In the genomic region with DNA sequence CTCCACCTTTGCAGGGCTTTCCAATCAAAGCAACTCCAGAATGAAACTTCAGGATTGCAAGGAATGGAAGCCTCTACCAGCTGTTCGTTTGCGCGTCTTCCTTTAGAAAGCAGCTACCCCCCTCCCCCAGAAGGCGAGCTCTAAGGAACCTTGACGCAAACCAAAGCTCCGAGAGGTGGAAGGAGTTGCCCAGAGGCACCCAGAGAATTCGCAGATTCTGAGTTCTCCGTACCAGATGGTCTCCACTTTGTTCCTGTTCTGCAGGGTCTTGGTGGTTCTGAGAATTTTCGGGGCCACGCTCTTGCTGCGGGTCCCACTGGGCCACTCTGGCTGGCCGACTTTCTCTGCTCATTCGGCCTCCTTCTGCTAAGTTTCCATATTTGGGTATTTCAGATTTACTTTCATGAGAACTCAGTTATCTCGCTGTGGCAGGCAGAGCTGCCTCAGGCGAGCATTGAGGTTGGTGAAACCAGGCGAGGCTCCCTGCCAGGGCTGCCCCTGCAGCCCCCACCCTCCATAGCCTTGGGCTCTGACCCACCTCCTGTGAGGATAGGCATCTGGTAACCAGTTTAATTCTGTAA, we compare ENCODE assay signal across 2 cellular contexts.
TF ChIP-seq lines count a peak whose summit lies in the region.

No MANE protein-coding gene starts in this region.

TF ChIP-seq in SK-N-SH, 30 proteins besides CTCF, POLR2A, EP300 and RAD21 (continued from another document):
- TF ChIP-seq, protein P1, sequence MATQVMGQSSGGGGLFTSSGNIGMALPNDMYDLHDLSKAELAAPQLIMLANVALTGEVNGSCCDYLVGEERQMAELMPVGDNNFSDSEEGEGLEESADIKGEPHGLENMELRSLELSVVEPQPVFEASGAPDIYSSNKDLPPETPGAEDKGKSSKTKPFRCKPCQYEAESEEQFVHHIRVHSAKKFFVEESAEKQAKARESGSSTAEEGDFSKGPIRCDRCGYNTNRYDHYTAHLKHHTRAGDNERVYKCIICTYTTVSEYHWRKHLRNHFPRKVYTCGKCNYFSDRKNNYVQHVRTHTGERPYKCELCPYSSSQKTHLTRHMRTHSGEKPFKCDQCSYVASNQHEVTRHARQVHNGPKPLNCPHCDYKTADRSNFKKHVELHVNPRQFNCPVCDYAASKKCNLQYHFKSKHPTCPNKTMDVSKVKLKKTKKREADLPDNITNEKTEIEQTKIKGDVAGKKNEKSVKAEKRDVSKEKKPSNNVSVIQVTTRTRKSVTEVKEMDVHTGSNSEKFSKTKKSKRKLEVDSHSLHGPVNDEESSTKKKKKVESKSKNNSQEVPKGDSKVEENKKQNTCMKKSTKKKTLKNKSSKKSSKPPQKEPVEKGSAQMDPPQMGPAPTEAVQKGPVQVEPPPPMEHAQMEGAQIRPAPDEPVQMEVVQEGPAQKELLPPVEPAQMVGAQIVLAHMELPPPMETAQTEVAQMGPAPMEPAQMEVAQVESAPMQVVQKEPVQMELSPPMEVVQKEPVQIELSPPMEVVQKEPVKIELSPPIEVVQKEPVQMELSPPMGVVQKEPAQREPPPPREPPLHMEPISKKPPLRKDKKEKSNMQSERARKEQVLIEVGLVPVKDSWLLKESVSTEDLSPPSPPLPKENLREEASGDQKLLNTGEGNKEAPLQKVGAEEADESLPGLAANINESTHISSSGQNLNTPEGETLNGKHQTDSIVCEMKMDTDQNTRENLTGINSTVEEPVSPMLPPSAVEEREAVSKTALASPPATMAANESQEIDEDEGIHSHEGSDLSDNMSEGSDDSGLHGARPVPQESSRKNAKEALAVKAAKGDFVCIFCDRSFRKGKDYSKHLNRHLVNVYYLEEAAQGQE (IDR thresholded peaks at IDR 0.05; ENCODE audit: low read depth, low read length) = no peak
- no peak for TF ChIP-seq MEF2A (IDR thresholded peaks at IDR 0.05; ENCODE audit: borderline replicate concordance, low read depth)
- TF ChIP-seq YY1 (IDR thresholded peaks at IDR 0.05; ENCODE audit: low read depth) = no peak
- no peak for TF ChIP-seq USF1 (IDR thresholded peaks at IDR 0.05; ENCODE audit: borderline replicate concordance, low read depth)
- no peak for TF ChIP-seq SMC3 (IDR thresholded peaks at IDR 0.05; ENCODE audit: low read depth, low read length)
- TF ChIP-seq TAF1 (IDR thresholded peaks at IDR 0.05; ENCODE audit: borderline replicate concordance, low read depth, low read length) = no peak
- TF ChIP-seq RFX5 (IDR thresholded peaks at IDR 0.05; ENCODE audit: low read length) = no peak
- TF ChIP-seq NRF1 (IDR thresholded peaks at IDR 0.05; ENCODE audit: low read depth, low read length) = no peak
- no peak for TF ChIP-seq GABPA (IDR thresholded peaks at IDR 0.05; ENCODE audit: low read depth)
- TF ChIP-seq FOSL2 (IDR thresholded peaks at IDR 0.05; ENCODE audit: borderline replicate concordance, low read depth) = no peak
- no peak for TF ChIP-seq ZBTB33 (IDR thresholded peaks at IDR 0.05; ENCODE audit: borderline replicate concordance, low read depth)
- no peak for TF ChIP-seq SIN3A (IDR thresholded peaks at IDR 0.05; ENCODE audit: borderline replicate concordance, low read depth, low read length)
- TF ChIP-seq ELF1 (IDR thresholded peaks at IDR 0.05) = no peak
- no peak for TF ChIP-seq RCOR1 (IDR thresholded peaks at IDR 0.05; ENCODE audit: low read length)
- no peak for TF ChIP-seq FOXM1 (IDR thresholded peaks at IDR 0.05; ENCODE audit: low read depth)
- no peak for TF ChIP-seq EZH2phosphoT487 (IDR thresholded peaks at IDR 0.05; ENCODE audit: borderline replicate concordance, low read depth)

TF ChIP-seq in SK-N-SH treated with all-trans-retinoic acid at 6 μM for 48 hours, 23 proteins besides CTCF, POLR2A, EP300 and RAD21 (continued from another document):
- TF ChIP-seq, protein P2, sequence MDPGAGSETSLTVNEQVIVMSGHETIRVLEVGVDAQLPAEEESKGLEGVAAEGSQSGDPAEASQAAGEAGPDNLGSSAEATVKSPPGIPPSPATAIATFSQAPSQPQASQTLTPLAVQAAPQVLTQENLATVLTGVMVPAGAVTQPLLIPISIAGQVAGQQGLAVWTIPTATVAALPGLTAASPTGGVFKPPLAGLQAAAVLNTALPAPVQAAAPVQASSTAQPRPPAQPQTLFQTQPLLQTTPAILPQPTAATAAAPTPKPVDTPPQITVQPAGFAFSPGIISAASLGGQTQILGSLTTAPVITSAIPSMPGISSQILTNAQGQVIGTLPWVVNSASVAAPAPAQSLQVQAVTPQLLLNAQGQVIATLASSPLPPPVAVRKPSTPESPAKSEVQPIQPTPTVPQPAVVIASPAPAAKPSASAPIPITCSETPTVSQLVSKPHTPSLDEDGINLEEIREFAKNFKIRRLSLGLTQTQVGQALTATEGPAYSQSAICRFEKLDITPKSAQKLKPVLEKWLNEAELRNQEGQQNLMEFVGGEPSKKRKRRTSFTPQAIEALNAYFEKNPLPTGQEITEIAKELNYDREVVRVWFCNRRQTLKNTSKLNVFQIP (CRISPR knock-in tag; IDR thresholded peaks at IDR 0.05; ENCODE audit: borderline replicate concordance, low read depth) = no peak
- TF ChIP-seq, protein P3, sequence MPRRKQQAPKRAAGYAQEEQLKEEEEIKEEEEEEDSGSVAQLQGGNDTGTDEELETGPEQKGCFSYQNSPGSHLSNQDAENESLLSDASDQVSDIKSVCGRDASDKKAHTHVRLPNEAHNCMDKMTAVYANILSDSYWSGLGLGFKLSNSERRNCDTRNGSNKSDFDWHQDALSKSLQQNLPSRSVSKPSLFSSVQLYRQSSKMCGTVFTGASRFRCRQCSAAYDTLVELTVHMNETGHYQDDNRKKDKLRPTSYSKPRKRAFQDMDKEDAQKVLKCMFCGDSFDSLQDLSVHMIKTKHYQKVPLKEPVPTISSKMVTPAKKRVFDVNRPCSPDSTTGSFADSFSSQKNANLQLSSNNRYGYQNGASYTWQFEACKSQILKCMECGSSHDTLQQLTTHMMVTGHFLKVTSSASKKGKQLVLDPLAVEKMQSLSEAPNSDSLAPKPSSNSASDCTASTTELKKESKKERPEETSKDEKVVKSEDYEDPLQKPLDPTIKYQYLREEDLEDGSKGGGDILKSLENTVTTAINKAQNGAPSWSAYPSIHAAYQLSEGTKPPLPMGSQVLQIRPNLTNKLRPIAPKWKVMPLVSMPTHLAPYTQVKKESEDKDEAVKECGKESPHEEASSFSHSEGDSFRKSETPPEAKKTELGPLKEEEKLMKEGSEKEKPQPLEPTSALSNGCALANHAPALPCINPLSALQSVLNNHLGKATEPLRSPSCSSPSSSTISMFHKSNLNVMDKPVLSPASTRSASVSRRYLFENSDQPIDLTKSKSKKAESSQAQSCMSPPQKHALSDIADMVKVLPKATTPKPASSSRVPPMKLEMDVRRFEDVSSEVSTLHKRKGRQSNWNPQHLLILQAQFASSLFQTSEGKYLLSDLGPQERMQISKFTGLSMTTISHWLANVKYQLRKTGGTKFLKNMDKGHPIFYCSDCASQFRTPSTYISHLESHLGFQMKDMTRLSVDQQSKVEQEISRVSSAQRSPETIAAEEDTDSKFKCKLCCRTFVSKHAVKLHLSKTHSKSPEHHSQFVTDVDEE (CRISPR knock-in tag; IDR thresholded peaks at IDR 0.05) = no peak
- TF ChIP-seq GLIS3 (CRISPR knock-in tag; IDR thresholded peaks at IDR 0.05) = no peak
- no peak for TF ChIP-seq BACH2 (CRISPR knock-in tag; IDR thresholded peaks at IDR 0.05; ENCODE audit: borderline replicate concordance)
- TF ChIP-seq CSDC2 (CRISPR knock-in tag; IDR thresholded peaks at IDR 0.05) = no peak
- TF ChIP-seq TOX (CRISPR knock-in tag; IDR thresholded peaks at IDR 0.05; ENCODE audit: borderline replicate concordance) = no peak
- no peak for TF ChIP-seq PATZ1 (CRISPR knock-in tag; IDR thresholded peaks at IDR 0.05; ENCODE audit: borderline replicate concordance)
- TF ChIP-seq ZNF70 (CRISPR knock-in tag; IDR thresholded peaks at IDR 0.05) = no peak
- no peak for TF ChIP-seq OSR1 (CRISPR knock-in tag; IDR thresholded peaks at IDR 0.05)
- TF ChIP-seq ARNTL (CRISPR knock-in tag; IDR thresholded peaks at IDR 0.05; ENCODE audit: borderline replicate concordance, low read depth) = no peak
- no peak for TF ChIP-seq RARB (CRISPR knock-in tag; IDR thresholded peaks at IDR 0.05)
